Comparison of ENCODE assay signal across 1 cellular context in the genomic region with DNA sequence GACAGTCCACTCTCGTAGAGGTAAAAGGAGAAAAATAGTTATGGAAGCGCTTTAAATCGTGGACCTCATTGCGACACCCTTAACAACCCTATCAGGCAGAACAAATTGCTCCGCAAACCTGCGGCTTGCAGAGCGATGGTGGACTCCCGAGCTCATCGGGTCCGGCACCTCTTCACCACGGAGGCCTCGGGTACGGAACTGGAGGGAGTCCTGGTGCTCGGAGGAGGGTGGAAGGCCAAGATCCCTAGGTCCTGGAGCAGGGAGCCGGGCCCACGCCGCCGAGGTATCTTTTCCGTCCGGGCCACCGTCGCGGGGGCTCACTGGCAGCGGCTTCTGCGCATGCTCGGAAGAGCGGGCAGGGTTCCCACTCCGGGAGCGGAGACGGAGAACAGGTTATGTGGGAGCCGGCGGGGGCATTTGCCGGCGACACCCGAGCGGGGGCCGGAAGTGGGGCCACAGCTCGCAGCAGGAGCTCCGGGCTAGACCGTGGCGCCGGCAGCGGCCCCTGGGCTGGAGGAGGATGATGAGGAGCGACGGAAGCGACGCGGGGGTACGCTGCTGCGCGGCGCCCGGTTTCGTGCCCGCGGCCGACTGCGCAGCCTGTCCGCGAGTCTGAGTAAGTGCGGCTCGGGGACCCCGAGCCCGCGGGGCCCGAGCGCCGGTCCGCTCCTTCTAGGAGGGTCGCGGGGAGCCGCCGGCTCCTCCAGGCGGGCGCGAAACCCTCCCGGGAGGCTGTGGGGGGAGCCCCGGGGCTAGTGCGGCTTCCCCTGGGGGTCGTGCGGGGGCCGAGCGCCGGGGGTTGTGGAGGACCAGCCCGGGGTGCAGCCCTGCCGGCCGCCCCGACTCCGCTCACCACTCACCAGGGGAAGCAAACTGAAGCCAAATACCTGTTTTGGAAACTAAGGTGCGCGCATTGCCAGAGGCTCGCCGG.
A peak's percentile ranks its signal among the peaks of the same experiment; 100 is the strongest.
TF ChIP-seq lines count a peak whose summit lies in the region.

A gene (plus strand): TSS at position 349 of the 931 bp plus-strand sequence. CDS start 10,827 bp downstream, outside the sequence.

TF ChIP-seq in WTC11, 78 proteins besides CTCF, POLR2A, EP300 and RAD21 (continued from another document):
- TF ChIP-seq, protein P1, sequence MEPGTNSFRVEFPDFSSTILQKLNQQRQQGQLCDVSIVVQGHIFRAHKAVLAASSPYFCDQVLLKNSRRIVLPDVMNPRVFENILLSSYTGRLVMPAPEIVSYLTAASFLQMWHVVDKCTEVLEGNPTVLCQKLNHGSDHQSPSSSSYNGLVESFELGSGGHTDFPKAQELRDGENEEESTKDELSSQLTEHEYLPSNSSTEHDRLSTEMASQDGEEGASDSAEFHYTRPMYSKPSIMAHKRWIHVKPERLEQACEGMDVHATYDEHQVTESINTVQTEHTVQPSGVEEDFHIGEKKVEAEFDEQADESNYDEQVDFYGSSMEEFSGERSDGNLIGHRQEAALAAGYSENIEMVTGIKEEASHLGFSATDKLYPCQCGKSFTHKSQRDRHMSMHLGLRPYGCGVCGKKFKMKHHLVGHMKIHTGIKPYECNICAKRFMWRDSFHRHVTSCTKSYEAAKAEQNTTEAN (CRISPR knock-in tag; IDR thresholded peaks at IDR 0.05) = peak; percentile 57
- peak; percentile 62; the same call in 1 of the 2 replicates for TF ChIP-seq KAT7 (CRISPR knock-in tag; IDR thresholded peaks at IDR 0.05; ENCODE audit: borderline replicate concordance)
- no peak for TF ChIP-seq NFYB (CRISPR knock-in tag; conservative IDR thresholded peaks at IDR 0.05; ENCODE audit: low read depth)
- TF ChIP-seq, protein P2, sequence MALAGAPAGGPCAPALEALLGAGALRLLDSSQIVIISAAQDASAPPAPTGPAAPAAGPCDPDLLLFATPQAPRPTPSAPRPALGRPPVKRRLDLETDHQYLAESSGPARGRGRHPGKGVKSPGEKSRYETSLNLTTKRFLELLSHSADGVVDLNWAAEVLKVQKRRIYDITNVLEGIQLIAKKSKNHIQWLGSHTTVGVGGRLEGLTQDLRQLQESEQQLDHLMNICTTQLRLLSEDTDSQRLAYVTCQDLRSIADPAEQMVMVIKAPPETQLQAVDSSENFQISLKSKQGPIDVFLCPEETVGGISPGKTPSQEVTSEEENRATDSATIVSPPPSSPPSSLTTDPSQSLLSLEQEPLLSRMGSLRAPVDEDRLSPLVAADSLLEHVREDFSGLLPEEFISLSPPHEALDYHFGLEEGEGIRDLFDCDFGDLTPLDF (CRISPR knock-in tag; IDR thresholded peaks at IDR 0.05) = peak; percentile 67; the same call in 1 of the 2 replicates
- TF ChIP-seq, protein P3, sequence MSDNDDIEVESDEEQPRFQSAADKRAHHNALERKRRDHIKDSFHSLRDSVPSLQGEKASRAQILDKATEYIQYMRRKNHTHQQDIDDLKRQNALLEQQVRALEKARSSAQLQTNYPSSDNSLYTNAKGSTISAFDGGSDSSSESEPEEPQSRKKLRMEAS (CRISPR knock-in tag; IDR thresholded peaks at IDR 0.05) = peak; percentile 44; the same call in 1 of the 2 replicates
- TF ChIP-seq, protein P4, sequence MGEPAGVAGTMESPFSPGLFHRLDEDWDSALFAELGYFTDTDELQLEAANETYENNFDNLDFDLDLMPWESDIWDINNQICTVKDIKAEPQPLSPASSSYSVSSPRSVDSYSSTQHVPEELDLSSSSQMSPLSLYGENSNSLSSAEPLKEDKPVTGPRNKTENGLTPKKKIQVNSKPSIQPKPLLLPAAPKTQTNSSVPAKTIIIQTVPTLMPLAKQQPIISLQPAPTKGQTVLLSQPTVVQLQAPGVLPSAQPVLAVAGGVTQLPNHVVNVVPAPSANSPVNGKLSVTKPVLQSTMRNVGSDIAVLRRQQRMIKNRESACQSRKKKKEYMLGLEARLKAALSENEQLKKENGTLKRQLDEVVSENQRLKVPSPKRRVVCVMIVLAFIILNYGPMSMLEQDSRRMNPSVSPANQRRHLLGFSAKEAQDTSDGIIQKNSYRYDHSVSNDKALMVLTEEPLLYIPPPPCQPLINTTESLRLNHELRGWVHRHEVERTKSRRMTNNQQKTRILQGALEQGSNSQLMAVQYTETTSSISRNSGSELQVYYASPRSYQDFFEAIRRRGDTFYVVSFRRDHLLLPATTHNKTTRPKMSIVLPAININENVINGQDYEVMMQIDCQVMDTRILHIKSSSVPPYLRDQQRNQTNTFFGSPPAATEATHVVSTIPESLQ (CRISPR knock-in tag; IDR thresholded peaks at IDR 0.05) = no peak
- TF ChIP-seq, protein P5, sequence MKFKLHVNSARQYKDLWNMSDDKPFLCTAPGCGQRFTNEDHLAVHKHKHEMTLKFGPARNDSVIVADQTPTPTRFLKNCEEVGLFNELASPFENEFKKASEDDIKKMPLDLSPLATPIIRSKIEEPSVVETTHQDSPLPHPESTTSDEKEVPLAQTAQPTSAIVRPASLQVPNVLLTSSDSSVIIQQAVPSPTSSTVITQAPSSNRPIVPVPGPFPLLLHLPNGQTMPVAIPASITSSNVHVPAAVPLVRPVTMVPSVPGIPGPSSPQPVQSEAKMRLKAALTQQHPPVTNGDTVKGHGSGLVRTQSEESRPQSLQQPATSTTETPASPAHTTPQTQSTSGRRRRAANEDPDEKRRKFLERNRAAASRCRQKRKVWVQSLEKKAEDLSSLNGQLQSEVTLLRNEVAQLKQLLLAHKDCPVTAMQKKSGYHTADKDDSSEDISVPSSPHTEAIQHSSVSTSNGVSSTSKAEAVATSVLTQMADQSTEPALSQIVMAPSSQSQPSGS (CRISPR knock-in tag; IDR thresholded peaks at IDR 0.05; ENCODE audit: borderline replicate concordance, low read depth) = no peak
- TF ChIP-seq, protein P6, sequence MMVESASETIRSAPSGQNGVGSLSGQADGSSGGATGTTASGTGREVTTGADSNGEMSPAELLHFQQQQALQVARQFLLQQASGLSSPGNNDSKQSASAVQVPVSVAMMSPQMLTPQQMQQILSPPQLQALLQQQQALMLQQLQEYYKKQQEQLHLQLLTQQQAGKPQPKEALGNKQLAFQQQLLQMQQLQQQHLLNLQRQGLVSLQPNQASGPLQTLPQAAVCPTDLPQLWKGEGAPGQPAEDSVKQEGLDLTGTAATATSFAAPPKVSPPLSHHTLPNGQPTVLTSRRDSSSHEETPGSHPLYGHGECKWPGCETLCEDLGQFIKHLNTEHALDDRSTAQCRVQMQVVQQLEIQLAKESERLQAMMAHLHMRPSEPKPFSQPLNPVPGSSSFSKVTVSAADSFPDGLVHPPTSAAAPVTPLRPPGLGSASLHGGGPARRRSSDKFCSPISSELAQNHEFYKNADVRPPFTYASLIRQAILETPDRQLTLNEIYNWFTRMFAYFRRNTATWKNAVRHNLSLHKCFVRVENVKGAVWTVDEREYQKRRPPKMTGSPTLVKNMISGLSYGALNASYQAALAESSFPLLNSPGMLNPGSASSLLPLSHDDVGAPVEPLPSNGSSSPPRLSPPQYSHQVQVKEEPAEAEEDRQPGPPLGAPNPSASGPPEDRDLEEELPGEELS (CRISPR knock-in tag; IDR thresholded peaks at IDR 0.05) = peak; percentile 52; the same call in 1 of the 2 replicates
- 0 out of 2 replicates have a peak, but pooled peaks have one; percentile 48 for TF ChIP-seq CREM (CRISPR knock-in tag; IDR thresholded peaks at IDR 0.05)
- TF ChIP-seq FOXP1 (CRISPR knock-in tag; IDR thresholded peaks at IDR 0.05; ENCODE audit: borderline replicate concordance) = peak; percentile 59
- peak; percentile 94 for TF ChIP-seq ETV6 (CRISPR knock-in tag; IDR thresholded peaks at IDR 0.05)
- TF ChIP-seq CBFB (CRISPR knock-in tag; IDR thresholded peaks at IDR 0.05; ENCODE audit: low read depth) = no peak
- no peak for TF ChIP-seq ATF1 (CRISPR knock-in tag; IDR thresholded peaks at IDR 0.05)
- TF ChIP-seq MYBL2 (CRISPR knock-in tag; IDR thresholded peaks at IDR 0.05) = peak; percentile 65; the same call in 1 of the 2 replicates
